1 cellular context compared by ENCODE assay signal in the genomic region with DNA sequence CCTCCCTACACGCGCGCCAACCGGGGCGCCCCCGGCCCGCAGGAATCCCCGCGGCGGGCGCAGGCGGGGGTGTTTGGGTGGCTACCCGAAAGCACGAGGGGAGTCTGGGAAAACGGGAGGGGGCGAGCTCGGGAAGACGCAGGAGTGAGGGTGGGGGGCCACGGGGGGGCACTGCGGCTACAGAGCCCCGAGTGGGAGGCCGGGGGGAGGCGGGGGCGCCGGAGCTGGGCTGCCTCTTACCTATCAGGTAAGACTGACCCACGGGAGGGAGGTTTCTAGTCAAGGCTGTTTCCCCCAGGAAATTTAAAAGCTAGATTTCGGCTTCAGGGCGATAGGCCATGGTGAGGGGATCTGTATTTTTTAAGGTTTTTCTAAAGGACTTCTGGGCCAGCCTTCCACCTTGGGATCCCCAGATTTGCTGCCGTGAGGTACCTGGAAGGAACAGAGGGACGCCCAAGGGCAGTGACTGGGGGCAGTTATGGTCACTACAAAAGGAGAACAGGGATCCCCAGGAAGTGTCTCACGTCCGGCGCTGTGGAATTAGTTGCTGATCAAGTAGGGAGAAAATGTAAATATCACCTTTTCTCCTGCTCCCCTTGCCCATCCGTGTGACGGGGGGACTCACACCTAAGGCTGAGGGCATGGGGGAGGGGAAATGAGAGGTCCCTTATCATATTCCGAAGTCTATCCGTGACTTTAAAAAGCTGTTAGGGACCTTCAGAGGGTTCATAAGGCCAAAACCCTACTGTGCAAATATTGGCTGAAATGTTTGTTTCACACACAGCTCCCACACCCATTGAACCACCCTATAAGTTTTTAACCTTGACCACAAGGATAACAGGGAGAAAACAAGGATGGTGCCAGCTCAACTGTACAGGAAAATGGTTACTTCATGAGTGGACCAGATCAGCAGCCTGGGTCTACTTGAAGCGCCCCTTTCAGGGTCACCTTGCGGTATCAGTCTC.
TF ChIP-seq lines count a peak whose summit lies in the region.

No MANE protein-coding gene starts in this region.

TF ChIP-seq in H1, 55 proteins besides CTCF, POLR2A, EP300 and RAD21:
- TF ChIP-seq NANOG (IDR thresholded peaks at IDR 0.05; ENCODE audit: insufficient read depth, low read depth, low read length, poor library complexity, severe bottlenecking): no peak
- peak in 1 of 2 experiments; percentile 82; a peak in 1 of 4 replicates for TF ChIP-seq HDAC2 (IDR thresholded peaks at IDR 0.05; ENCODE audit: borderline replicate concordance in 1 of 2, low read depth in 2 of 2, low read length in 2 of 2)
TF ChIP-seq in H1: peak in this region for 1.
